ENCODE assay signal across 1 cellular context in the genomic region with DNA sequence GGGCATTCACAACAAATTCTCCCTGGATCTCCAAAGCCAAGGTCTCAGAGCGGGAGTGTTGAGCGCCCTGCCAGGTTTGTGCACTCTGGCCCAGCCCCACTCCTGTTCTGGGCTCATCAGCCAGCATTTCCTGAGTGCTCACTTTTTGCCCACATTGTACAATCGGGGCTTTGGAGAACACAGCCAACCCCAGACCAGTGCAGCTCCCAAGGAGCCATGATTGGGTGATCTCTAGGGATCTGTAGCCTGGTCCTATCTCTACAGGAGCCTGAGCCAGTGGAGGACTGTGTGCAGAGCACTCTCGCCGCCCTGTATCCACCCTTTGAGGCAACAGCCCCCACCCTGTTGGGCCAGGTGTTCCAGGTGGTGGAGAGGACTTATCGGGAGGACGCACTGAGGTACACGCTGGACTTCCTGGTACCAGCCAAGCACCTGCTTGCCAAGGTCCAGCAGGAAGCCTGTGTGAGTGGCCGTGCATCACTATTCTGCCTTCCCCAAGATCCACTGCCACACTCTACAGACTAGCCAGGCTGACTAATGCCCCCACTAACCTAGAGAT.
TF ChIP-seq lines count a peak whose summit lies in the region.

No MANE protein-coding gene starts in this region.

TF ChIP-seq in IMR-90, 13 proteins besides CTCF, POLR2A, EP300 and RAD21:
- TF ChIP-seq NFE2L2 (IDR thresholded peaks at IDR 0.05; ENCODE audit: low read depth, low read length) (no peak), ELK1 (IDR thresholded peaks at IDR 0.05; ENCODE audit: borderline replicate concordance, low read depth, low read length) (no peak), RFX5 (IDR thresholded peaks at IDR 0.05; ENCODE audit: low read depth, low read length) (no peak), CEBPB (IDR thresholded peaks at IDR 0.05; ENCODE audit: low read depth, low read length) (no peak), FOS (IDR thresholded peaks at IDR 0.05; ENCODE audit: low read depth, low read length) (no peak), RCOR1 (IDR thresholded peaks at IDR 0.05; ENCODE audit: insufficient replicate concordance, low read length) (no peak), MAFK (IDR thresholded peaks at IDR 0.05; ENCODE audit: low read depth, low read length) (no peak), CHD1 (IDR thresholded peaks at IDR 0.05; ENCODE audit: low read depth, low read length) (no peak), MAZ (IDR thresholded peaks at IDR 0.05; ENCODE audit: borderline replicate concordance, low read depth, low read length) (no peak), MXI1 (IDR thresholded peaks at IDR 0.05; ENCODE audit: borderline replicate concordance, low read depth, low read length) (no peak), USF2 (IDR thresholded peaks at IDR 0.05; ENCODE audit: low read depth, low read length) (no peak), SMC3 (IDR thresholded peaks at IDR 0.05; ENCODE audit: low read depth, low read length) (no peak), BHLHE40 (IDR thresholded peaks at IDR 0.05; ENCODE audit: low read depth, low read length) (no peak)
TF ChIP-seq in IMR-90: peak in this region for 0.
